8 cellular contexts compared by ENCODE assay signal in genomic region chr18:3449702-3450357, GRCh38. TPM values are rescaled to one million over a fixed set of nuclear protein-coding genes. Genes with fewer than 3 reads are reported as not detected.
DNase-seq lines count a peak whose midpoint lies in the region; ATAC-seq and TF ChIP-seq lines count a peak whose summit lies in the region.

TSS of gene TGIF1 (plus strand) at chr18:3450172. CDS start at chr18:3450490, 318 bp downstream.

- no peaks in the 10 kb centered on the region for H3K27me3 ChIP-seq in HUES48 (ENCODE audit: control insufficient read depth, insufficient read depth, low read length)
- H3K27me3 ChIP-seq in heart left ventricle = no peaks in the 10 kb centered on the region
- no peaks in the 10 kb centered on the region for H3K27me3 ChIP-seq in parathyroid adenoma (ENCODE audit: control insufficient read depth, insufficient read depth, low read length)

- no peaks in the 10 kb centered on the region for H3K9me3 ChIP-seq in HUES48 (ENCODE audit: control insufficient read depth, insufficient read depth, low read length)
- H3K9me3 ChIP-seq in heart left ventricle = no peaks in the 10 kb centered on the region
- no peaks in the 10 kb centered on the region for H3K9me3 ChIP-seq in parathyroid adenoma (ENCODE audit: control insufficient read depth, low read length)

- H3K27ac ChIP-seq in HUES48 (ENCODE audit: low read depth, low read length) = peak within 1 kb of the TSS; percentile 100
- peak within 1 kb of the TSS; percentile 92 to 100 (median 97) for H3K27ac ChIP-seq in heart left ventricle
- peak within 1 kb of the TSS; percentile 99 for H3K27ac ChIP-seq in parathyroid adenoma

- TF ChIP-seq CTCF in heart left ventricle (IDR thresholded peaks at IDR 0.05) = no peak
- no peak for TF ChIP-seq CTCF in parathyroid adenoma (IDR thresholded peaks at IDR 0.05)

- H3K4me1 ChIP-seq in HUES48 (ENCODE audit: control insufficient read depth, insufficient read depth, low read length) (peaks cover 30% of the 10 kb centered on the region), heart left ventricle (peaks cover 0 to 33% (median 18%) of the 10 kb centered on the region in 12 donors), parathyroid adenoma (peaks cover 19% of the 10 kb centered on the region)

- ATAC-seq in heart left ventricle = peak in 3 of 4 donors; percentile 16 to 54 (median 45)
- no peak for ATAC-seq in HG02759 (IDR thresholded peaks at IDR 0.05; ENCODE audit: unreplicated experiment)

- H3K36me3 ChIP-seq in HUES48 (ENCODE audit: control insufficient read depth, insufficient read depth, low read length) (0 out of 2 replicates have a peak, but pooled peaks cover 3% of the 10 kb centered on the region), heart left ventricle (no peaks in the 10 kb centered on the region), parathyroid adenoma (ENCODE audit: control insufficient read depth, insufficient read depth, low read length) (no peaks in the 10 kb centered on the region)

- peak within 1 kb of the TSS; percentile 95 for H3K9ac ChIP-seq in HUES48 (ENCODE audit: low read depth, low read length)
- peak within 1 kb of the TSS; percentile 56 for H3K9ac ChIP-seq in parathyroid adenoma

- peak in 1 of 2 donors; percentile 80 for TF ChIP-seq POLR2A in heart left ventricle (IDR thresholded peaks at IDR 0.05)

- no peaks in the 10 kb centered on the region for H3K79me2 ChIP-seq in parathyroid adenoma

- H3K4me3 ChIP-seq in HUES48 (ENCODE audit: low read depth, low read length) (peak within 1 kb of the TSS; percentile 97), heart left ventricle (peak within 1 kb of the TSS; percentile 65 to 93 (median 78)), parathyroid adenoma (ENCODE audit: low read depth, low read length) (peak within 1 kb of the TSS; percentile 98)

- H2AFZ ChIP-seq in parathyroid adenoma = peak within 1 kb of the TSS; percentile 100

- H3K4me2 ChIP-seq in parathyroid adenoma (ENCODE audit: low read length) = peak within 1 kb of the TSS; percentile 95

- 0 to 1% (median 0%) methylated on average over 23 to 60 of the region's 60 CpGs for WGBS in heart left ventricle, 4 donors

- intact Hi-C loops in heart left ventricle (cut with DNase I) = loop anchor here (2.0 to 10.0 kb wide), 10 partner anchors 142 to 438 kb away; partner anchors contain the start of genes MYL12B (in 4 of the 10) and LPIN2 (in 1 of the 10)

- DNase-seq in DMS79 treated with DMSO at 0.1 percent for 48 hours (lab: John Stamatoyannopoulos, UW) (peak; percentile 92), SK-N-DZ (ENCODE audit: low spot score) (peak; percentile 67), amniotic epithelial cell (ENCODE audit: low read depth) (peak; percentile 77), heart left ventricle (peak; percentile 77 to 90 (median 86)), inferior parietal cortex (ENCODE audit: extremely low spot score) (no peak)

RNA-seq across cellular contexts. Expression of gene TGIF1, which starts in this region (rescaled TPM):
- polyA plus RNA-seq in SK-N-DZ (2014; cell fraction: cytosol; rRNA removed) = 19.3 TPM in 2 replicates
- 20.4 and 30.6 TPM in 2 replicates for polyA plus RNA-seq in SK-N-DZ (2014; cell fraction: nucleus; rRNA removed)
- 10 to 100 TPM in 7 of 9 donors, 1 to 10 TPM in 2; 5.0 to 33.5 (median 15.4) TPM for total RNA-seq in heart left ventricle
- polyA plus RNA-seq in heart left ventricle = 10 to 100 TPM in 1 of 2 donors, 1 to 10 TPM in 1; 8.8 to 37.5 TPM
